In the genomic region with DNA sequence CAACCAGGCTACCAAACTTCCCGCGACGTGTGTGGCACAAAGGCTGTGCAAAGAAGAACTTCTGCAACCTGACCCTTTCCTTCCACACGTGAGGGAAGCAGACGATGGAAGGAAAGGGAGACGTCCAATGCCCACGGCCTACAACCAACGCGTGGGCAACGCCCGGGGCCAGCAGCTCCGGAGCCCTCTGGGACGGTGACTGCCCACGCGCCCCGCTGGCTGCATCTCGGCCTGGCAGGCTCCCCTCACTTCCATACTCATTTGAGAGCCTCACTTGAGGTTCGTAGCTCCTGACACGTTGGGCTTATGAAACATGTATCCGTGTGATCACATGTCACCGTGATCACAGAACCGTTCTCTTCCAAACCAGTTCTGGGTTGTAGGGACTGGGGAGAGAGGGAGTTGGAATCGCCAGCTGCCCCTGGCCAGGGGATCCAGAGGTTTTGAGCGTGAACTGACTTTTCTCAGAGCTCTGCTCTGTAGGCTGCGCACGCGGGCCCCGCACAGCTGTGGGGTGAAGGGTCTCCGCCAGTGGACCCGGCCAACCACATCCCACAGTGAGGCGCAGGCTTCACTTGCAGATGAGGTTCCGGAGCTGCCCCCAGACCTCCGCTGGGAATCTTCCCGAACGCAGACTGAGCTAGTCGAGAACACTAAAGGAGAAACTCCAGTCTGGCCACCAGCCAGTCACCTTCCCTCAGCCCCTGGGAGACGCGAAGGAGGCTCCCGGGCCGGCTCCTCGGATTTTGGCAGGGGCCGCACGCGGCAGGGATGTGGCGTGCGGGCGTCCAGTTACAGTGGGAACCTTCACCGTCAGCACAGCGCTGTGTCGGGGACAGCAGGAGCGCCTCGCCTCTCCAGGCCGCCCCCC, we compare ENCODE assay signal across 8 cellular contexts. TPM values are rescaled to one million over a fixed set of nuclear protein-coding genes. Genes with fewer than 3 reads are reported as not detected.
DNase-seq lines count a peak whose midpoint lies in the region; ATAC-seq and TF ChIP-seq lines count a peak whose summit lies in the region.

No MANE protein-coding gene starts in this region.

- DNase-seq in PC-9 (no peak), GM19240 (ENCODE audit: insufficient read length, low spot score) (no peak), HuH-7 (ENCODE audit: low spot score) (no peak)

- H3K79me2 ChIP-seq in PC-9 (ENCODE audit: low read depth), result peaks cover 8% of the 10 kb centered on the region; the same call in 1 of the 2 replicates

- H3K9me3 ChIP-seq in PC-9 (ENCODE audit: insufficient read depth, low read depth), result no peaks in the 10 kb centered on the region
- no peaks in the 10 kb centered on the region for H3K9me3 ChIP-seq in endocrine pancreas (ENCODE audit: control insufficient read depth, low read length)
- peaks cover 3% of the 10 kb centered on the region for H3K9me3 ChIP-seq in mucosa of stomach (ENCODE audit: control insufficient read depth, low read length)

- POLR2A ChIA-PET in PC-9 (lab: Charles Lee; ENCODE audit: unreplicated experiment), result no interaction called here

- H3K9me2 ChIP-seq in PC-9 (ENCODE audit: insufficient read depth), result no peaks in the 10 kb centered on the region

- H3K36me3 ChIP-seq in PC-9 (ENCODE audit: low read depth), result no peaks in the 10 kb centered on the region
- no peaks in the 10 kb centered on the region for H3K36me3 ChIP-seq in endocrine pancreas (ENCODE audit: control insufficient read depth, insufficient read depth, low read length)
- no peaks in the 10 kb centered on the region for H3K36me3 ChIP-seq in mucosa of stomach (ENCODE audit: control insufficient read depth, insufficient read depth, low read length)

- H2AFZ ChIP-seq in PC-9, result peak overlapping the region; percentile 85

- H3K4me1 ChIP-seq in PC-9 (replicated peaks; ENCODE audit: insufficient read depth) (peaks cover 8% of the 10 kb centered on the region), endocrine pancreas (ENCODE audit: control insufficient read depth, insufficient read depth, low read length) (no peaks in the 10 kb centered on the region), mucosa of stomach (ENCODE audit: control insufficient read depth, insufficient read depth, low read length) (peaks cover 24% of the 10 kb centered on the region)

- peaks cover 33% of the 10 kb centered on the region for H3K27me3 ChIP-seq in PC-9 (ENCODE audit: insufficient read depth, low read depth)
- H3K27me3 ChIP-seq in endocrine pancreas (ENCODE audit: control insufficient read depth, insufficient read depth, low read length), result no peaks in the 10 kb centered on the region
- H3K27me3 ChIP-seq in mucosa of stomach (ENCODE audit: control insufficient read depth, insufficient read depth, low read length), result peaks cover 23% of the 10 kb centered on the region

- TF ChIP-seq CTCF in PC-9 (conservative IDR thresholded peaks at IDR 0.05), result no peak

- CTCF ChIA-PET in PC-9 (lab: Charles Lee), result no interaction called here

- H3K9ac ChIP-seq in endocrine pancreas (ENCODE audit: control insufficient read depth, insufficient read depth, low read length) (peak overlapping the region; percentile 57), mucosa of stomach (ENCODE audit: low read length) (peak overlapping the region; percentile 78)

- peak overlapping the region; percentile 85 for H3K4me2 ChIP-seq in PC-9

- TSS peak; percentile 48 for BruUV-seq in PC-9 (replicated peaks; lab: Mats Ljungman, UMichigan)

- peaks cover 3% of the 10 kb centered on the region; the same call in 1 of the 2 replicates for H3F3A ChIP-seq in PC-9 (ENCODE audit: insufficient read depth, low read depth)

- ATAC-seq in GM19438 (IDR thresholded peaks at IDR 0.05; ENCODE audit: low read depth, unreplicated experiment), result peak; percentile 21
- no peak for ATAC-seq in GM21360 (IDR thresholded peaks at IDR 0.05; ENCODE audit: unreplicated experiment)
- no peak for ATAC-seq in HG02623 (IDR thresholded peaks at IDR 0.05; ENCODE audit: unreplicated experiment)

- intact Hi-C loops in PC-9 (cut with micrococcal nuclease; ENCODE audit: unreplicated experiment), result loop anchor here (5.0 to 10.0 kb wide), 2 partner anchors 155 to 257 kb away; no protein-coding TSS in a partner anchor

- no peak overlapping the region for H3K27ac ChIP-seq in PC-9

- H4K20me1 ChIP-seq in PC-9 (ENCODE audit: insufficient read depth), result no peaks in the 10 kb centered on the region; the same call in 1 of the 2 replicates

- H3K4me3 ChIP-seq in PC-9 (peak overlapping the region; percentile 85), endocrine pancreas (ENCODE audit: control insufficient read depth, insufficient read depth, low read length) (no peak overlapping the region), mucosa of stomach (ENCODE audit: low read length) (peak overlapping the region; percentile 50)

RNA-seq across cellular contexts. Expression of a gene that starts 1.0 kb away (rescaled TPM):
- total RNA-seq in PC-9 (2021), result 31.3 and 35.6 TPM in 2 replicates

RNA-seq across cellular contexts. Expression of a gene that starts 11.8 kb away (rescaled TPM):
- not detected in 2 replicates for total RNA-seq in PC-9 (2021)
